10 cellular contexts compared by ENCODE assay signal in the genomic region with DNA sequence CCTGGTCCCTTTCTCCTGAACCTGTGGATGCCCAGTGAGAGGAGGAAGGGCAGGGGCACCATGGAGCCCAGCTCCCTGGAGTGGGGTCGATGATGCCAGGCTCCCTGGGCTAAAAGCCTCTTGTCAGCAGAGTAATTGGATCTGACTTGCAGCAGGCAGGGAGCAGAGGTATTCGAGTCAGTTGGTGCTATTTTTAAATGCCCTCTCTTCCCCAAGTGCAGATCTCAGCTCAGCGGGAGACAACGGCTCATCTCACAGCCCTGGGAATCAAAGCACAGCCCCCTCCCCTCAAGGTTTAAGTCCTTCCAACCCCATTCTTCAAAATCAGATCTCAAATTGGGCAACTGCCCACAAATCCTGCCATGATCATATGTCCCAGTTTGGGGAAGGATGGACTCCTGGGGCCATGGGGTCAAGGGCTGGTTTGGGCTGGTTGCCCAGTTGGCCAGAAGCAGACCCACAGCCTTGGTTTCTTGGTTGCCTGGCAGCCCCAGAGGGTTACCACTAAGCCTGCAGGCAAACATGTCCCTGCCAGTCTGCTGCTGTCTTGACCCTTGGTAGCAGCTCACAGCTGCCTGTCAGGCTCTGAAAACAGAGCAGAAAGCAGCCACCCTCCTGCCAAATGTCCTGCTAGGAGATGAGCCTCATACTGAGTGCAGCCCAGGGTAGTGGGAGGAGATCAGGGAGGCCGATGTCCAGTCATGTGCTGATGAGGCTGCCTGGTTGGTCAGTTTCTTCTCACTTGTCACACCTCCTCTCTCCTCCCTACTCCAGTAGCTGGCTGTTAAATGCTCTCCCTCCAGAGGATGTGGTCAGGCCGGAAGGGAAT.
A peak's percentile ranks its signal among the peaks of the same experiment; 100 is the strongest.
DNase-seq lines count a peak whose midpoint lies in the region; TF ChIP-seq lines count a peak whose summit lies in the region.
"Had no signal": no experiment of that assay in that cellular context is flagged by ENCODE, and none has a peak within 500 bp of the region (broad histone marks: within the 10 kb centered on the region; RNA-seq: fewer than 3 reads in every experiment).

No MANE protein-coding gene starts in this region.

- TF ChIP-seq CTCF in left ventricle myocardium inferior (IDR thresholded peaks at IDR 0.05; ENCODE audit: borderline replicate concordance) (no peak), endothelial cell (IDR thresholded peaks at IDR 0.05; ENCODE audit: unreplicated experiment) (no peak)

- H3K4me3 Mint-ChIP-seq in endothelial cell (ENCODE audit: unreplicated experiment) = no peak overlapping the region
- H3K4me3 Mint-ChIP-seq: activated naive CD8-positive, alpha-beta T cell treated with anti-CD3 and anti-CD28 coated beads for 36 hours; T-helper 2 cell treated with Interferon-gamma antibody and Interleukin-4, amounts not matched to agents 5 μg/mL and 100 μg/mL, for 36 hours had no signal

- H3K36me3 ChIP-seq in left ventricle myocardium inferior = no peaks in the 10 kb centered on the region
- no peaks in the 10 kb centered on the region for H3K36me3 ChIP-seq in skeletal muscle tissue (ENCODE audit: control insufficient read depth in 3 of 3, insufficient read depth in 3 of 3, low read length in 3 of 3)

- H3K27ac ChIP-seq in left ventricle myocardium inferior (replicated peaks) (peak overlapping the region; percentile 93), skeletal muscle tissue (ENCODE audit: low read depth, low read length) (peak overlapping the region; percentile 96)

- intact Hi-C loops in left ventricle myocardium inferior (cut with micrococcal nuclease) = no loop called here

- no peaks in the 10 kb centered on the region for H3K9me3 ChIP-seq in left ventricle myocardium inferior (replicated peaks)
- no peaks in the 10 kb centered on the region for H3K9me3 ChIP-seq in skeletal muscle tissue (ENCODE audit: control insufficient read depth in 3 of 3, low read length in 3 of 3)

- no peaks in the 10 kb centered on the region for H3K27me3 ChIP-seq in left ventricle myocardium inferior (ENCODE audit: low read depth)
- H3K27me3 ChIP-seq in skeletal muscle tissue (ENCODE audit: control insufficient read depth in 3 of 3, insufficient read depth in 3 of 3, low read length in 3 of 3) = no peaks in the 10 kb centered on the region

- H3K9me3 Mint-ChIP-seq in endothelial cell (ENCODE audit: unreplicated experiment) = no peaks in the 10 kb centered on the region
- H3K9me3 Mint-ChIP-seq: activated naive CD8-positive, alpha-beta T cell treated with anti-CD3 and anti-CD28 coated beads for 36 hours; T-helper 2 cell treated with Interferon-gamma antibody and Interleukin-4, amounts not matched to agents 5 μg/mL and 100 μg/mL, for 36 hours had no signal

- H3K36me3 Mint-ChIP-seq in endothelial cell (ENCODE audit: low read depth, unreplicated experiment) = no peaks in the 10 kb centered on the region
- H3K36me3 Mint-ChIP-seq: activated naive CD8-positive, alpha-beta T cell treated with anti-CD3 and anti-CD28 coated beads for 36 hours had no signal

- H3K4me3 ChIP-seq in left ventricle myocardium inferior = peak overlapping the region; percentile 42
- peak overlapping the region; percentile 53 to 70 (median 57) for H3K4me3 ChIP-seq in skeletal muscle tissue (ENCODE audit: low read length in 3 of 3)

- H3K9ac ChIP-seq in skeletal muscle tissue (ENCODE audit: low read depth in 1 of 3, low read length in 3 of 3) = peak overlapping the region; percentile 60 to 85 (median 65)

- DNase-seq in NCI-H1092 (lab: John Stamatoyannopoulos, UW) (peak; percentile 72), RPMI8226 (peak; percentile 32), left ventricle myocardium inferior (peak; percentile 39), HUDEP-2 (lab: John Stamatoyannopoulos, UW; ENCODE audit: unreplicated experiment in 76 of 76) (no peak), endothelial cell (ENCODE audit: low spot score) (no peak)
- DNase-seq in activated CD4-positive, CD25-positive, alpha-beta regulatory T cell (lab: John Stamatoyannopoulos, UW) = no peak
- DNase-seq in activated CD8-positive, alpha-beta memory T cell treated with anti-CD3 and anti-CD28 coated beads for 24 hours = no peak
- DNase-seq: activated naive CD8-positive, alpha-beta T cell treated with anti-CD3 and anti-CD28 coated beads for 36 hours had no signal

- peaks cover 1% of the 10 kb centered on the region for H3K27me3 Mint-ChIP-seq in endothelial cell (ENCODE audit: unreplicated experiment)
- H3K27me3 Mint-ChIP-seq: activated naive CD8-positive, alpha-beta T cell treated with anti-CD3 and anti-CD28 coated beads for 36 hours had no signal

- H3K4me1 ChIP-seq in left ventricle myocardium inferior = peaks cover 97% of the 10 kb centered on the region
- H3K4me1 ChIP-seq in skeletal muscle tissue (ENCODE audit: control insufficient read depth in 3 of 3, insufficient read depth in 3 of 3, low read length in 3 of 3) = peaks cover 65 to 94% (median 84%) of the 10 kb centered on the region in 3 donors

- peaks cover 12% of the 10 kb centered on the region for H3K4me1 Mint-ChIP-seq in endothelial cell (ENCODE audit: unreplicated experiment)

- no peak overlapping the region for H3K27ac Mint-ChIP-seq in endothelial cell (ENCODE audit: unreplicated experiment)
- H3K27ac Mint-ChIP-seq: activated naive CD8-positive, alpha-beta T cell treated with anti-CD3 and anti-CD28 coated beads for 36 hours; T-helper 2 cell treated with Interferon-gamma antibody and Interleukin-4, amounts not matched to agents 5 μg/mL and 100 μg/mL, for 36 hours had no signal

Comparison
In these comparisons a context has a peak if more than half of its experiments do, and no peak if none do; other contexts are left out.
1. DNase-seq: peak in NCI-H1092 (single experiment), RPMI8226 (single experiment) and left ventricle myocardium inferior (single experiment); none in HUDEP-2 (0 of 76), activated CD4-positive, CD25-positive, alpha-beta regulatory T cell (0 of 4), endothelial cell (single experiment) and activated CD8-positive, alpha-beta memory T cell treated with anti-CD3 and anti-CD28 coated beads for 24 hours (single experiment).